15 cellular contexts compared by ENCODE assay signal in genomic region chr1:30135729-30136128, GRCh38.
DNase-seq lines count a peak whose midpoint lies in the region; ATAC-seq, FAIRE-seq and TF ChIP-seq lines count a peak whose summit lies in the region.
"Had no signal": no experiment of that assay in that cellular context is flagged by ENCODE, and none has a peak within 500 bp of the region (broad histone marks: within the 10 kb centered on the region; RNA-seq: fewer than 3 reads in every experiment).

No MANE protein-coding gene starts in this region.

- H3K36me3 ChIP-seq in GM12878 (ENCODE audit: control insufficient read depth in 2 of 2, insufficient read depth in 2 of 2, low read length in 1 of 2): no peaks in the 10 kb centered on the region
- H3K36me3 ChIP-seq: BE2C had no signal

- TF ChIP-seq CTCF in GM12865 (IDR thresholded peaks at IDR 0.05; ENCODE audit: insufficient read depth, low read depth, low read length, missing control alignments) (no peak), GM12878 (IDR thresholded peaks at IDR 0.05 in 2 of 3, conservative IDR thresholded peaks at IDR 0.05 in 1 of 3; ENCODE audit: control insufficient read depth in 2 of 3, extremely low read depth in 1 of 3, insufficient read depth in 1 of 3, low read depth in 3 of 3, low read length in 3 of 3) (no peak)

- no peak overlapping the region for H3K27ac Mint-ChIP-seq in stimulated activated naive B cell treated with anti-CD40 and anti-IgM and Interleukin-4, amounts not matched to agents 10 μg/mL and 1 μg/mL and 100 μg/mL, for 72 hours
- no peak overlapping the region for H3K27ac Mint-ChIP-seq in activated T-cell treated with anti-CD3 and anti-CD28 coated beads, Interleukin-2, amount 50 U/mL, for 24 hours

- POLR2A ChIA-PET in GM12878 (lab: Charles Lee): no interaction called here

- no peaks in the 10 kb centered on the region for H3K9me3 ChIP-seq in GM12878 (replicated peaks; ENCODE audit: control insufficient read depth, insufficient read depth, low read length)
- H3K9me3 ChIP-seq: A549, BE2C had no signal

- SMC1A ChIA-PET in GM12878 (lab: Charles Lee; ENCODE audit: uncharacterized antibody, unreplicated experiment): no interaction called here

- no peaks in the 10 kb centered on the region for H3K4me1 ChIP-seq in GM12878 (ENCODE audit: control insufficient read depth, insufficient read depth, low read length)
- H3K4me1 ChIP-seq: A549, BE2C had no signal

- DNase-seq in GM12865 (ENCODE audit: low read depth) (peak; percentile 6), GM12878 (ENCODE audit: low read depth, low spot score) (no peak), left kidney (ENCODE audit: low read depth, low spot score) (peak; percentile 66), SKM-1 (lab: John Stamatoyannopoulos, UW; ENCODE audit: unreplicated experiment) (no peak)
- DNase-seq in stimulated activated naive B cell treated with anti-CD40 and anti-IgM and Interleukin-4, amounts not matched to agents 10 μg/mL and 1 μg/mL and 100 μg/mL, for 72 hours: no peak
- DNase-seq in activated T-cell treated with anti-CD3 and anti-CD28 coated beads, Interleukin-2, amount 50 U/mL, for 24 hours: no peak
- DNase-seq: BE2C; CD4-positive, alpha-beta memory T cell; DMS79; GDM1; HCEC 1CT had no signal

- H2AFZ ChIP-seq in GM12878 (ENCODE audit: control insufficient read depth, low read depth, low read length): no peak overlapping the region

- H3K4me1 Mint-ChIP-seq in stimulated activated naive B cell treated with anti-CD40 and anti-IgM and Interleukin-4, amounts not matched to agents 10 μg/mL and 1 μg/mL and 100 μg/mL, for 72 hours: no peaks in the 10 kb centered on the region
- no peaks in the 10 kb centered on the region for H3K4me1 Mint-ChIP-seq in activated T-cell treated with anti-CD3 and anti-CD28 coated beads, Interleukin-2, amount 50 U/mL, for 24 hours (ENCODE audit: low read depth)
- H3K4me1 Mint-ChIP-seq: CD4-positive, alpha-beta memory T cell had no signal

- H3K27me3 ChIP-seq in GM12878 (replicated peaks in 1 of 2; ENCODE audit: control insufficient read depth in 2 of 2, insufficient read depth in 2 of 2, low read length in 1 of 2): no peaks in the 10 kb centered on the region; a peak in 1 of 4 replicates
- H3K27me3 ChIP-seq: BE2C had no signal

- in situ Hi-C loops in GM12878 (cut with MboI): no loop called here

- intact Hi-C loops in GM12878 (cut with micrococcal nuclease; ENCODE audit: unreplicated experiment): no loop called here

- H4K20me1 ChIP-seq in GM12878 (ENCODE audit: control insufficient read depth, insufficient read depth): no peaks in the 10 kb centered on the region

- no peak for TF ChIP-seq POLR2A in GM12878 (IDR thresholded peaks at IDR 0.05; ENCODE audit: low read depth, low read length)

- TF ChIP-seq EP300 in Ishikawa (IDR thresholded peaks at IDR 0.05; ENCODE audit: borderline replicate concordance) (no peak), GM12878 (IDR thresholded peaks at IDR 0.05; ENCODE audit: borderline replicate concordance in 1 of 2, control insufficient read depth in 1 of 2, low read depth in 2 of 2, low read length in 2 of 2) (no peak)

- no peak overlapping the region for H3K4me3 Mint-ChIP-seq in stimulated activated naive B cell treated with anti-CD40 and anti-IgM and Interleukin-4, amounts not matched to agents 10 μg/mL and 1 μg/mL and 100 μg/mL, for 72 hours
- no peak overlapping the region for H3K4me3 Mint-ChIP-seq in activated T-cell treated with anti-CD3 and anti-CD28 coated beads, Interleukin-2, amount 50 U/mL, for 24 hours
- H3K4me3 Mint-ChIP-seq: CD4-positive, alpha-beta memory T cell had no signal

- TF ChIP-seq RAD21 in Ishikawa (IDR thresholded peaks at IDR 0.05; ENCODE audit: low read depth) (no peak), GM12878 (IDR thresholded peaks at IDR 0.05; ENCODE audit: insufficient read depth, low read depth, low read length) (no peak)

- ATAC-seq in GM12878 (no peak), HG03175 (IDR thresholded peaks at IDR 0.05; ENCODE audit: unreplicated experiment) (no peak)
- ATAC-seq in stimulated activated naive B cell treated with anti-CD40 and anti-IgM and Interleukin-4, amounts not matched to agents 10 μg/mL and 1 μg/mL and 100 μg/mL, for 72 hours (replicated peaks): no peak
- ATAC-seq: A549 had no signal

- no peak overlapping the region for H3K4me2 ChIP-seq in GM12878 (ENCODE audit: control insufficient read depth, insufficient read depth)
- H3K4me2 ChIP-seq: A549 had no signal

- H3K4me3 ChIP-seq in GM12865 (ENCODE audit: low read depth, low read length) (no peak overlapping the region), GM12878 (no peak overlapping the region)
- H3K4me3 ChIP-seq: A549 had no signal

- peaks cover 10 to 12% of the 10 kb centered on the region in 2 donors for H3K27me3 Mint-ChIP-seq in stimulated activated naive B cell treated with anti-CD40 and anti-IgM and Interleukin-4, amounts not matched to agents 10 μg/mL and 1 μg/mL and 100 μg/mL, for 72 hours
- peaks cover 10% of the 10 kb centered on the region for H3K27me3 Mint-ChIP-seq in activated T-cell treated with anti-CD3 and anti-CD28 coated beads, Interleukin-2, amount 50 U/mL, for 24 hours

- H3K79me2 ChIP-seq in GM12878 (ENCODE audit: control insufficient read depth, insufficient read depth, low read length): no peaks in the 10 kb centered on the region

- WGBS in GM12878 (ENCODE audit: insufficient coverage, insufficient replicate concordance, low lambda C conversion rate, missing lambda C conversion rate): 26% methylated on average over 5 of the region's 5 CpGs

- no peaks in the 10 kb centered on the region for H3K36me3 Mint-ChIP-seq in stimulated activated naive B cell treated with anti-CD40 and anti-IgM and Interleukin-4, amounts not matched to agents 10 μg/mL and 1 μg/mL and 100 μg/mL, for 72 hours
- no peaks in the 10 kb centered on the region for H3K36me3 Mint-ChIP-seq in activated T-cell treated with anti-CD3 and anti-CD28 coated beads, Interleukin-2, amount 50 U/mL, for 24 hours (ENCODE audit: low read depth)
- H3K36me3 Mint-ChIP-seq: CD4-positive, alpha-beta memory T cell had no signal

- CTCF ChIA-PET in GM12878 (lab: Yijun Ruan, JAX): no interaction called here

- RAD21 ChIA-PET in GM12878 (lab: Charles Lee; ENCODE audit: unreplicated experiment): no interaction called here

- no peak overlapping the region for H3K9ac ChIP-seq in GM12878 (ENCODE audit: control insufficient read depth, insufficient read depth, low read length)

- no peak for FAIRE-seq in GM12878 (lab: Jason Lieb, UNC)
- FAIRE-seq: A549 had no signal

- H3K9me3 Mint-ChIP-seq in stimulated activated naive B cell treated with anti-CD40 and anti-IgM and Interleukin-4, amounts not matched to agents 10 μg/mL and 1 μg/mL and 100 μg/mL, for 72 hours: no peaks in the 10 kb centered on the region
- H3K9me3 Mint-ChIP-seq in activated T-cell treated with anti-CD3 and anti-CD28 coated beads, Interleukin-2, amount 50 U/mL, for 24 hours: no peaks in the 10 kb centered on the region

- no peak overlapping the region for H3K27ac ChIP-seq in GM12878 (ENCODE audit: control insufficient read depth, insufficient read depth)
- H3K27ac ChIP-seq: A549, C4-2B had no signal

- no TSS peak for BruUV-seq in GM12878 (replicated peaks; lab: Mats Ljungman, UMichigan)

TF ChIP-seq in Ishikawa, 13 proteins besides CTCF, POLR2A, EP300 and RAD21:
- no peak for TF ChIP-seq ZBTB7A (IDR thresholded peaks at IDR 0.05; ENCODE audit: low read depth)
- TF ChIP-seq, protein P1, sequence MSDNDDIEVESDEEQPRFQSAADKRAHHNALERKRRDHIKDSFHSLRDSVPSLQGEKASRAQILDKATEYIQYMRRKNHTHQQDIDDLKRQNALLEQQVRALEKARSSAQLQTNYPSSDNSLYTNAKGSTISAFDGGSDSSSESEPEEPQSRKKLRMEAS (IDR thresholded peaks at IDR 0.05): 0 out of 2 replicates have a peak, but pooled peaks have one; percentile 19
- TF ChIP-seq, protein P2, sequence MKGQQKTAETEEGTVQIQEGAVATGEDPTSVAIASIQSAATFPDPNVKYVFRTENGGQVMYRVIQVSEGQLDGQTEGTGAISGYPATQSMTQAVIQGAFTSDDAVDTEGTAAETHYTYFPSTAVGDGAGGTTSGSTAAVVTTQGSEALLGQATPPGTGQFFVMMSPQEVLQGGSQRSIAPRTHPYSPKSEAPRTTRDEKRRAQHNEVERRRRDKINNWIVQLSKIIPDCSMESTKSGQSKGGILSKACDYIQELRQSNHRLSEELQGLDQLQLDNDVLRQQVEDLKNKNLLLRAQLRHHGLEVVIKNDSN (IDR thresholded peaks at IDR 0.05): peak; percentile 85
- TF ChIP-seq CREB1 (IDR thresholded peaks at IDR 0.05; ENCODE audit: low read depth): no peak
- no peak for TF ChIP-seq TCF12 (IDR thresholded peaks at IDR 0.05; ENCODE audit: low read depth)

TF ChIP-seq in GM12878, 131 proteins besides CTCF, POLR2A, EP300 and RAD21:
- TF ChIP-seq STAT3 (IDR thresholded peaks at IDR 0.05; ENCODE audit: low read depth, low read length): no peak
- peak; percentile 50 for TF ChIP-seq SIX5 (IDR thresholded peaks at IDR 0.05; ENCODE audit: low read depth, low read length, severe bottlenecking)
- no peak for TF ChIP-seq ASH2L (IDR thresholded peaks at IDR 0.05; ENCODE audit: borderline replicate concordance, low read depth)
- 0 out of 2 replicates have a peak, but pooled peaks have one; percentile 32 for TF ChIP-seq HCFC1 (IDR thresholded peaks at IDR 0.05; ENCODE audit: low read length)
TF ChIP-seq in GM12878: peak in this region for 2.

Comparison
In these comparisons a context has a peak if more than half of its experiments do, and no peak if none do; other contexts are left out.
1. DNase-seq: peak in GM12865 (single experiment) and left kidney (single experiment); none in GM12878 (single experiment), stimulated activated naive B cell treated with anti-CD40 and anti-IgM and Interleukin-4, amounts not matched to agents 10 μg/mL and 1 μg/mL and 100 μg/mL, for 72 hours (single experiment), activated T-cell treated with anti-CD3 and anti-CD28 coated beads, Interleukin-2, amount 50 U/mL, for 24 hours (single experiment) and SKM-1 (single experiment).